In genomic region chr12:41745593-41745992, GRCh38 we compare ENCODE assay signal across 20 cellular contexts.
"Had no signal": no experiment of that assay in that cellular context is flagged by ENCODE, and none has a peak within 500 bp of the region (broad histone marks: within the 10 kb centered on the region; RNA-seq: fewer than 3 reads in every experiment).

No MANE protein-coding gene starts in this region.

- H3K36me3 ChIP-seq: heart left ventricle, thoracic aorta, vagina had no signal

- FAIRE-seq: endometrium, kidney had no signal

- DNase-seq: activated CD4-positive, alpha-beta T cell treated with anti-CD3 and anti-CD28 coated beads for 4 hours; activated CD4-positive, alpha-beta T cell treated with anti-CD3 and anti-CD28 coated beads, Interleukin-2, amount 50 U/mL, for 48 hours; activated CD4-positive, CD25-positive, alpha-beta regulatory T cell; activated effector memory CD4-positive, alpha-beta T cell treated with anti-CD3 and anti-CD28 coated beads, Interleukin-2, amount 50 U/mL, for 16 hours; activated naive CD4-positive, alpha-beta T cell treated with anti-CD3 and anti-CD28 coated beads, Interleukin-2, amount 50 U/mL, for 16 hours; aorta; heart left ventricle; kidney; naive thymus-derived CD4-positive, alpha-beta T cell; retina; stimulated activated CD4-positive, alpha-beta T cell treated with anti-CD3 and anti-CD28 coated beads, Interleukin-4, amount 100 ng/mL, for 1 hour; stimulated activated naive CD4-positive, alpha-beta T cell had no signal

- H3K4me3 Mint-ChIP-seq: brain; naive thymus-derived CD4-positive, alpha-beta T cell; type B pancreatic cell had no signal

- H3K36me3 Mint-ChIP-seq: brain; naive thymus-derived CD4-positive, alpha-beta T cell; type B pancreatic cell had no signal

- H3K4me1 Mint-ChIP-seq: brain; naive thymus-derived CD4-positive, alpha-beta T cell had no signal

- H3K9me3 ChIP-seq: thoracic aorta, vagina had no signal

- H3K27ac Mint-ChIP-seq: brain; naive thymus-derived CD4-positive, alpha-beta T cell; progenitor cell of endocrine pancreas; type B pancreatic cell had no signal

- H3K4me3 ChIP-seq: heart left ventricle, lung, thoracic aorta, vagina had no signal

- H3K27me3 ChIP-seq: heart left ventricle, vagina had no signal

- ATAC-seq: heart left ventricle; left lobe of liver; naive thymus-derived CD4-positive, alpha-beta T cell had no signal

- H3K4me1 ChIP-seq: heart left ventricle, vagina had no signal

- H3K27me3 Mint-ChIP-seq: brain, progenitor cell of endocrine pancreas, type B pancreatic cell had no signal

- H3K27ac ChIP-seq: heart left ventricle, thoracic aorta, vagina had no signal
